21 cellular contexts compared by ENCODE assay signal in genomic region chr5:158414333-158414762, GRCh38.
DNase-seq lines count a peak whose midpoint lies in the region; ATAC-seq, FAIRE-seq and TF ChIP-seq lines count a peak whose summit lies in the region.
"Had no signal": no experiment of that assay in that cellular context is flagged by ENCODE, and none has a peak within 500 bp of the region (broad histone marks: within the 10 kb centered on the region; RNA-seq: fewer than 3 reads in every experiment).

No MANE protein-coding gene starts in this region.

- no peak overlapping the region for H3K4me2 ChIP-seq in HepG2 (ENCODE audit: low read depth, low read length)

- CTCF ChIA-PET in HepG2 (lab: Yijun Ruan, JAX; ENCODE audit: low intra/inter-chr PET ratio, low total read pairs), result no interaction called here

- no peaks in the 10 kb centered on the region for H3K9me3 ChIP-seq in liver (ENCODE audit: control insufficient read depth in 4 of 4, low read length in 3 of 4)
- H3K9me3 ChIP-seq in HepG2 (ENCODE audit: low read length), result peaks cover 2% of the 10 kb centered on the region; the same call in 1 of the 2 replicates
- no peaks in the 10 kb centered on the region for H3K9me3 ChIP-seq in esophagus muscularis mucosa
- no peaks in the 10 kb centered on the region for H3K9me3 ChIP-seq in aorta (ENCODE audit: control insufficient read depth, low read length)

- H3K36me3 ChIP-seq in liver (ENCODE audit: control insufficient read depth in 4 of 4, insufficient read depth in 3 of 4, low read depth in 1 of 4, low read length in 3 of 4) (no peaks in the 10 kb centered on the region), HepG2 (replicated peaks in 1 of 2; ENCODE audit: control insufficient read depth in 1 of 2, insufficient read depth in 2 of 2, low read length in 2 of 2) (no peaks in the 10 kb centered on the region), esophagus muscularis mucosa (no peaks in the 10 kb centered on the region), aorta (ENCODE audit: control insufficient read depth in 1 of 2, insufficient read depth in 2 of 2, low read length in 1 of 2) (no peaks in the 10 kb centered on the region)
- H3K36me3 ChIP-seq: cardiac muscle cell had no signal

- no peak for FAIRE-seq in HepG2 (lab: Jason Lieb, UNC)

- TF ChIP-seq RAD21 in liver (IDR thresholded peaks at IDR 0.05) (no peak), HepG2 (CRISPR knock-in tag; IDR thresholded peaks at IDR 0.05) (no peak)

- intact Hi-C loops in HepG2 (cut with micrococcal nuclease; ENCODE audit: unreplicated experiment) (no loop called here), esophagus muscularis mucosa (cut with DNase I) (no loop called here), aorta (cut with DNase I) (loop anchor here in 1 of 2 donors (5.0 to 10.0 kb wide), 2 partner anchors 460 to 693 kb away; no protein-coding TSS in a partner anchor), dorsolateral prefrontal cortex (cut with DNase I) (no loop called here)

- no peaks in the 10 kb centered on the region for H3K36me3 Mint-ChIP-seq in nephron (ENCODE audit: low read depth)
- no peaks in the 10 kb centered on the region for H3K36me3 Mint-ChIP-seq in endothelial cell (ENCODE audit: low read depth, unreplicated experiment)
- no peaks in the 10 kb centered on the region for H3K36me3 Mint-ChIP-seq in HFFc6 (ENCODE audit: low read depth)
- H3K36me3 Mint-ChIP-seq: activated naive CD8-positive, alpha-beta T cell; type B pancreatic cell had no signal

- H3K4me3 Mint-ChIP-seq in nephron, result no peak overlapping the region
- H3K4me3 Mint-ChIP-seq in endothelial cell (ENCODE audit: unreplicated experiment), result no peak overlapping the region
- H3K4me3 Mint-ChIP-seq in HFFc6, result no peak overlapping the region
- H3K4me3 Mint-ChIP-seq: activated naive CD8-positive, alpha-beta T cell; neural crest cell; type B pancreatic cell had no signal

- H3K27me3 ChIP-seq in liver (ENCODE audit: control insufficient read depth in 4 of 4, insufficient read depth in 4 of 4, low read length in 3 of 4) (no peaks in the 10 kb centered on the region), HepG2 (ENCODE audit: control insufficient read depth in 1 of 2, insufficient read depth in 2 of 2, low read length in 2 of 2) (no peaks in the 10 kb centered on the region), esophagus muscularis mucosa (no peaks in the 10 kb centered on the region), aorta (ENCODE audit: control insufficient read depth in 1 of 2, insufficient read depth in 2 of 2, low read length in 1 of 2) (no peaks in the 10 kb centered on the region), dorsolateral prefrontal cortex (peaks cover 0 to 4% (median 0%) of the 10 kb centered on the region in 45 donors)
- H3K27me3 ChIP-seq: cardiac muscle cell had no signal

- no peak for ATAC-seq in HepG2
- ATAC-seq in aorta (ENCODE audit: low FRiP score), result peak; percentile 6
- ATAC-seq: activated CD4-positive, CD25-positive, alpha-beta regulatory T cell treated with anti-CD3 and anti-CD28 coated beads, Interleukin-2, amount 50 U/mL, for 24 hours had no signal

- H3K4me1 Mint-ChIP-seq in nephron, result peaks cover 9% of the 10 kb centered on the region
- H3K4me1 Mint-ChIP-seq in endothelial cell (ENCODE audit: unreplicated experiment), result no peaks in the 10 kb centered on the region
- peaks cover 16% of the 10 kb centered on the region for H3K4me1 Mint-ChIP-seq in HFFc6 (ENCODE audit: low read depth)
- H3K4me1 Mint-ChIP-seq: neural crest cell had no signal

- in situ Hi-C loops in HepG2 (cut with HindIII; ENCODE audit: extremely low pct_ligation_motif_present, low pct_unique_long_range_greater_than_20kb), result no loop called here

- H3K27ac ChIP-seq in liver (ENCODE audit: low read depth in 1 of 2, low read length in 2 of 2), result no peak overlapping the region
- no peak overlapping the region for H3K27ac ChIP-seq in HepG2 (ENCODE audit: extremely low read length, insufficient read depth, low read length)
- peak overlapping the region; percentile 46 to 71 (median 59) for H3K27ac ChIP-seq in esophagus muscularis mucosa (replicated peaks in 1 of 4)
- peak overlapping the region in 1 of 2 donors; percentile 21 for H3K27ac ChIP-seq in aorta (ENCODE audit: low read depth in 1 of 2, low read length in 2 of 2)
- peak overlapping the region in 1 of 59 donors; percentile 19 for H3K27ac ChIP-seq in dorsolateral prefrontal cortex
- H3K27ac ChIP-seq: cardiac muscle cell had no signal

- H3K4me1 ChIP-seq in liver (ENCODE audit: control insufficient read depth in 4 of 4, insufficient read depth in 4 of 4, low read length in 3 of 4) (peaks cover 0 to 2% (median 0%) of the 10 kb centered on the region in 4 donors), HepG2 (ENCODE audit: insufficient read depth, low read length) (no peaks in the 10 kb centered on the region), esophagus muscularis mucosa (peaks cover 0 to 27% (median 17%) of the 10 kb centered on the region in 4 donors), aorta (ENCODE audit: control insufficient read depth in 1 of 2, insufficient read depth in 2 of 2, low read length in 2 of 2) (peaks cover 0 to 5% of the 10 kb centered on the region in 2 donors)

- no peak for TF ChIP-seq POLR2A in HepG2 (IDR thresholded peaks at IDR 0.05; ENCODE audit: insufficient read depth in 1 of 2, low read depth in 2 of 2, low read length in 2 of 2)
- TF ChIP-seq POLR2A in esophagus muscularis mucosa (IDR thresholded peaks at IDR 0.05; ENCODE audit: low read depth), result no peak

- 59% methylated on average over 3 of the region's 3 CpGs for WGBS in liver
- WGBS in HepG2 (ENCODE audit: low lambda C conversion rate), result 0% methylated on average over 3 of the region's 3 CpGs
- 54% methylated on average over 3 of the region's 3 CpGs for WGBS in esophagus muscularis mucosa
- WGBS in aorta, 2 donors, result 51 to 75% methylated on average over 3 of the region's 3 CpGs

- POLR2A ChIA-PET in HepG2 (lab: Yijun Ruan, JAX), result no interaction called here

- H3K9ac ChIP-seq in liver (ENCODE audit: low read depth in 1 of 2, low read length in 2 of 2), result no peak overlapping the region
- H3K9ac ChIP-seq in HepG2 (ENCODE audit: insufficient read depth, low read depth, low read length), result no peak overlapping the region

- no TSS peak for BruUV-seq in HepG2 (replicated peaks; lab: Mats Ljungman, UMichigan)

- H3K4me3 ChIP-seq in liver (ENCODE audit: low read depth in 1 of 3, low read length in 3 of 3), result no peak overlapping the region
- no peak overlapping the region for H3K4me3 ChIP-seq in HepG2 (replicated peaks in 1 of 3; ENCODE audit: insufficient read depth in 1 of 3, low read depth in 2 of 3, low read length in 3 of 3)
- H3K4me3 ChIP-seq in esophagus muscularis mucosa, result no peak overlapping the region
- no peak overlapping the region for H3K4me3 ChIP-seq in aorta (ENCODE audit: low read length in 2 of 2)
- H3K4me3 ChIP-seq in dorsolateral prefrontal cortex, result no peak overlapping the region
- H3K4me3 ChIP-seq: cardiac muscle cell had no signal

- H3K27me3 Mint-ChIP-seq in nephron (ENCODE audit: low read depth) (no peaks in the 10 kb centered on the region), endothelial cell (ENCODE audit: unreplicated experiment) (no peaks in the 10 kb centered on the region), HFFc6 (ENCODE audit: insufficient read depth) (peaks cover 5% of the 10 kb centered on the region)
- H3K27me3 Mint-ChIP-seq: activated naive CD8-positive, alpha-beta T cell had no signal

- no peak for TF ChIP-seq CTCF in liver (IDR thresholded peaks at IDR 0.05; ENCODE audit: low read depth, low read length, missing input control)
- TF ChIP-seq CTCF in HepG2 (CRISPR knock-in tag; IDR thresholded peaks at IDR 0.05), result no peak
- no peak for TF ChIP-seq CTCF in esophagus muscularis mucosa (IDR thresholded peaks at IDR 0.05)
- no peak for TF ChIP-seq CTCF in nephron (IDR thresholded peaks at IDR 0.05; ENCODE audit: unreplicated experiment in 3 of 3)
- no peak for TF ChIP-seq CTCF in dorsolateral prefrontal cortex (IDR thresholded peaks at IDR 0.05 in 54 of 56, conservative IDR thresholded peaks at IDR 0.05 in 2 of 56; ENCODE audit: low read depth in 1 of 56, partially characterized antibody in 56 of 56)
- no peak for TF ChIP-seq CTCF in endothelial cell (IDR thresholded peaks at IDR 0.05; ENCODE audit: unreplicated experiment)
- no peak for TF ChIP-seq CTCF in HFFc6 (IDR thresholded peaks at IDR 0.05)

- DNase-seq in HepG2 (ENCODE audit: low spot score) (no peak), esophagus muscularis mucosa (ENCODE audit: extremely low spot score) (peak; percentile 91), aorta (no peak), dorsolateral prefrontal cortex (no peak), endothelial cell (ENCODE audit: low spot score) (no peak), HFFc6 (no peak)
- DNase-seq: ACHN; effector CD8-positive, alpha-beta T cell; GOT3; midbrain; NCI-H69; OCI-M1; stimulated activated naive CD4-positive, alpha-beta T cell treated with Interleukin-2 at 50 U/mL for 16 hours; T-helper 9 cell had no signal

- H2AFZ ChIP-seq in HepG2 (ENCODE audit: low read length), result no peak overlapping the region

- peak overlapping the region; percentile 24 to 68 (median 34) for H3K27ac Mint-ChIP-seq in nephron
- no peak overlapping the region for H3K27ac Mint-ChIP-seq in endothelial cell (ENCODE audit: unreplicated experiment)
- H3K27ac Mint-ChIP-seq in HFFc6, result no peak overlapping the region
- H3K27ac Mint-ChIP-seq: activated naive CD8-positive, alpha-beta T cell; type B pancreatic cell had no signal

- H3K79me2 ChIP-seq in HepG2 (ENCODE audit: insufficient read depth, low read length), result no peaks in the 10 kb centered on the region

- no peaks in the 10 kb centered on the region for H4K20me1 ChIP-seq in HepG2 (ENCODE audit: insufficient read depth, low read length)

- H3K9me3 Mint-ChIP-seq in nephron (peaks cover 8% of the 10 kb centered on the region), endothelial cell (ENCODE audit: unreplicated experiment) (no peaks in the 10 kb centered on the region), HFFc6 (no peaks in the 10 kb centered on the region)
- H3K9me3 Mint-ChIP-seq: neural crest cell, type B pancreatic cell had no signal

- TF ChIP-seq EP300 in HepG2 (IDR thresholded peaks at IDR 0.05; ENCODE audit: low read depth in 2 of 2, low read length in 2 of 2) (no peak), HepG2 (CRISPR knock-in tag; IDR thresholded peaks at IDR 0.05; ENCODE audit: borderline replicate concordance) (no peak), esophagus muscularis mucosa (IDR thresholded peaks at IDR 0.05) (peak; percentile 7)

TF ChIP-seq in liver, 16 proteins besides CTCF, POLR2A, EP300 and RAD21 (continues in another document):
- TF ChIP-seq HNF4G (IDR thresholded peaks at IDR 0.05) (no peak), FOXA1 (IDR thresholded peaks at IDR 0.05) (no peak), YY1 (IDR thresholded peaks at IDR 0.05) (no peak), JUND (IDR thresholded peaks at IDR 0.05) (no peak), HNF4A (conservative IDR thresholded peaks at IDR 0.05) (peak in 1 of 2 donors; percentile 30)

TF ChIP-seq in HepG2, 621 proteins besides CTCF, POLR2A, EP300 and RAD21 (continues in another document):
- TF ChIP-seq JDP2 (CRISPR knock-in tag; IDR thresholded peaks at IDR 0.05; ENCODE audit: borderline replicate concordance) (no peak), RAD51 (IDR thresholded peaks at IDR 0.05; ENCODE audit: borderline replicate concordance) (no peak), HNRNPLL (IDR thresholded peaks at IDR 0.05; ENCODE audit: low read depth, low read length, poor library complexity, severe bottlenecking) (no peak), KLF6 (CRISPR knock-in tag; IDR thresholded peaks at IDR 0.05) (no peak), TOPORS (CRISPR knock-in tag; IDR thresholded peaks at IDR 0.05) (no peak)

Comparison
In these comparisons a context has a peak if more than half of its experiments do, and no peak if none do; other contexts are left out.
1. H3K27ac ChIP-seq: peak in esophagus muscularis mucosa (4 of 4); none in liver (0 of 2) and HepG2 (single experiment).
2. H3K27ac Mint-ChIP-seq: peak in nephron (3 of 3); none in endothelial cell (single experiment) and HFFc6 (single experiment).